13 cellular contexts compared by ENCODE assay signal in the genomic region with DNA sequence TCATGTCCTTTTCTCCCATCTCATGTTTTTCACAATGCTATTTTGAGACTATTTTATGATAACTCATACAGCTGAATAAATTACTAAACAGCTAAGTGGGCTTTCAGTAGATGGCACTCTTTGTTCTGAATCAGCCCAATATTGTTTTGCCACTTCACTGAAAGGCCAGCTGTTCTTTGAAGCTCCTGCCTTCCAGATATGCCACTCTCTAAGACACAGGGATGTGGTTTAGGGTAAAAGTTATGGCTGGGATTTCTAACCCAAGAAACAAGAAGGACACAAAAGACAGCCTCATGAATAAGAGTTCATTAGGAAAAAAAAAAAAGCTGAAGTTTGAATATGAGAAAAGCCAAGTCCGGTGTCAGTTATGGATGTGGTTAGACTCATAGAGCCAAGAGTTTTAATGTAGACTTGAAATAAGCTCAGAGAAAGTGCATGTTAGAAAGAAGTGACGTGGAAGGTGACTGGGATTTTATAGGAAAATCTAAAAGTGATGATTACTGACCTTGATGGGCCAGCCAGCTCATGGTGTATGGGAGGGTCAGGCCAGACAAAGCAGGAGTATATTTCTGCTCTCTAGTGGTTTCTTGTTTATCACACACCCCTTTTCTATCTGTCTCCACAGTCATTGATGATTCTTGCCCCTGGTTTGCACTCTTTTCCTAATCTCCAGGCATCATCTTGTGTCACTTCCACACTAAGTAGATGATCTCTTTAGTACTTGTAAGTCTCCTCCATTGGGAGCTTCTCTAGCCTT.
DNase-seq lines count a peak whose midpoint lies in the region; ATAC-seq and TF ChIP-seq lines count a peak whose summit lies in the region.
"Had no signal": no experiment of that assay in that cellular context is flagged by ENCODE, and none has a peak within 500 bp of the region (broad histone marks: within the 10 kb centered on the region; RNA-seq: fewer than 3 reads in every experiment).

No MANE protein-coding gene starts in this region.

- H2AK5ac ChIP-seq in trophoblast cell (ENCODE audit: low read length): no peak overlapping the region

- TF ChIP-seq CTCF in 22Rv1 (IDR thresholded peaks at IDR 0.05) (0 out of 2 replicates have a peak, but pooled peaks have one; percentile 6), foreskin keratinocyte (conservative IDR thresholded peaks at IDR 0.05) (peak; percentile 59), spleen (IDR thresholded peaks at IDR 0.05 in 8 of 11, conservative IDR thresholded peaks at IDR 0.05 in 3 of 11) (no peak)

- H3K36me3 ChIP-seq in trophoblast cell (ENCODE audit: control insufficient read depth in 1 of 2, insufficient read depth in 2 of 2, low read length in 2 of 2) (no peaks in the 10 kb centered on the region), spleen (no peaks in the 10 kb centered on the region)

- H3K79me2 ChIP-seq in trophoblast cell (ENCODE audit: control insufficient read depth, insufficient read depth, low read length, poor library complexity): no peaks in the 10 kb centered on the region

- no peak overlapping the region for H3K4me2 ChIP-seq in trophoblast cell (ENCODE audit: low read length)

- ATAC-seq in SK-N-SH treated with all-trans-retinoic acid at 6 μM for 48 hours (peak; percentile 80), foreskin keratinocyte (no peak), GM19023 (IDR thresholded peaks at IDR 0.05; ENCODE audit: unreplicated experiment) (no peak)
- ATAC-seq: natural killer cell had no signal

- H3K9me3 ChIP-seq in trophoblast cell (ENCODE audit: insufficient read depth, low read depth, low read length) (no peaks in the 10 kb centered on the region), spleen (peaks cover 0 to 4% (median 0%) of the 10 kb centered on the region in 8 donors)

- H3K4me3 ChIP-seq in trophoblast cell (ENCODE audit: low read depth, low read length): no peak overlapping the region
- H3K4me3 ChIP-seq in spleen: no peak overlapping the region

- H3K4me1 ChIP-seq in foreskin keratinocyte (no peaks in the 10 kb centered on the region), trophoblast cell (ENCODE audit: control insufficient read depth in 1 of 2, insufficient read depth in 2 of 2, low read length in 2 of 2) (no peaks in the 10 kb centered on the region), spleen (no peaks in the 10 kb centered on the region)

- H4K8ac ChIP-seq in trophoblast cell (ENCODE audit: low read depth, low read length): no peak overlapping the region

- no peak overlapping the region for H3K18ac ChIP-seq in trophoblast cell (ENCODE audit: low read length)

- H3K4ac ChIP-seq in trophoblast cell (ENCODE audit: low read depth, low read length): no peak overlapping the region

- no peaks in the 10 kb centered on the region for H3K79me1 ChIP-seq in trophoblast cell (ENCODE audit: low read length)

- H3K27me3 ChIP-seq in foreskin keratinocyte (peaks cover 7% of the 10 kb centered on the region), trophoblast cell (ENCODE audit: insufficient read depth, low read length) (no peaks in the 10 kb centered on the region), spleen (replicated peaks in 1 of 7) (no peaks in the 10 kb centered on the region)

- no peak overlapping the region for H2AFZ ChIP-seq in trophoblast cell (ENCODE audit: insufficient read depth, low read length, poor library complexity)

- no peak for TF ChIP-seq POLR2A in spleen (IDR thresholded peaks at IDR 0.05)

- DNase-seq in EH (ENCODE audit: low read depth) (peak; percentile 54), foreskin keratinocyte (peak in 1 of 2 donors; percentile 20), trophoblast cell (no peak), ureter (ENCODE audit: low spot score) (no peak), spleen (no peak)
- DNase-seq: activated naive CD4-positive, alpha-beta T cell treated with Interleukin-2 at 50 U/mL for 16 hours; DMS79 treated with DMSO at 0.1 percent for 48 hours; glutamatergic neuron; MV-4-11; natural killer cell had no signal

- intact Hi-C loops in spleen (cut with DNase I; ENCODE audit: low total_unique reads): no loop called here

- H4K12ac ChIP-seq in trophoblast cell (ENCODE audit: low read depth, low read length): no peak overlapping the region

- no peak overlapping the region for H2BK5ac ChIP-seq in trophoblast cell (ENCODE audit: low read depth, low read length, poor library complexity)

- H3K9ac ChIP-seq in trophoblast cell (ENCODE audit: low read length): no peak overlapping the region

- no CpG with 5 or more reads among the region's 2 CpGs for WGBS in trophoblast cell (ENCODE audit: extremely low coverage, insufficient coverage, insufficient read length)
- 68 to 88% (median 71%) methylated on average over 2 of the region's 2 CpGs for WGBS in spleen, 5 donors

- H2BK120ac ChIP-seq in trophoblast cell (ENCODE audit: insufficient read depth, low read length, poor library complexity): no peak overlapping the region

- H3K27ac ChIP-seq in 22Rv1: no peak overlapping the region
- H3K27ac ChIP-seq in foreskin keratinocyte: no peak overlapping the region
- no peak overlapping the region for H3K27ac ChIP-seq in trophoblast cell (ENCODE audit: low read depth, low read length)
- H3K27ac ChIP-seq in spleen: no peak overlapping the region

- H2BK12ac ChIP-seq in trophoblast cell (ENCODE audit: low read length): no peak overlapping the region

- no peak overlapping the region for H4K91ac ChIP-seq in trophoblast cell (ENCODE audit: low read depth, low read length)

- H3K14ac ChIP-seq in trophoblast cell (ENCODE audit: low read length): no peak overlapping the region

- no peak overlapping the region for H3K23ac ChIP-seq in trophoblast cell (ENCODE audit: low read length)

TF ChIP-seq in SK-N-SH treated with all-trans-retinoic acid at 6 μM for 48 hours, 23 proteins besides CTCF, POLR2A, EP300 and RAD21:
- TF ChIP-seq ESRRG (CRISPR knock-in tag; IDR thresholded peaks at IDR 0.05) (no peak), OSR1 (CRISPR knock-in tag; IDR thresholded peaks at IDR 0.05) (no peak), ZC3H10 (CRISPR knock-in tag; IDR thresholded peaks at IDR 0.05) (no peak), CSDC2 (CRISPR knock-in tag; IDR thresholded peaks at IDR 0.05) (no peak)
- TF ChIP-seq, protein P1, sequence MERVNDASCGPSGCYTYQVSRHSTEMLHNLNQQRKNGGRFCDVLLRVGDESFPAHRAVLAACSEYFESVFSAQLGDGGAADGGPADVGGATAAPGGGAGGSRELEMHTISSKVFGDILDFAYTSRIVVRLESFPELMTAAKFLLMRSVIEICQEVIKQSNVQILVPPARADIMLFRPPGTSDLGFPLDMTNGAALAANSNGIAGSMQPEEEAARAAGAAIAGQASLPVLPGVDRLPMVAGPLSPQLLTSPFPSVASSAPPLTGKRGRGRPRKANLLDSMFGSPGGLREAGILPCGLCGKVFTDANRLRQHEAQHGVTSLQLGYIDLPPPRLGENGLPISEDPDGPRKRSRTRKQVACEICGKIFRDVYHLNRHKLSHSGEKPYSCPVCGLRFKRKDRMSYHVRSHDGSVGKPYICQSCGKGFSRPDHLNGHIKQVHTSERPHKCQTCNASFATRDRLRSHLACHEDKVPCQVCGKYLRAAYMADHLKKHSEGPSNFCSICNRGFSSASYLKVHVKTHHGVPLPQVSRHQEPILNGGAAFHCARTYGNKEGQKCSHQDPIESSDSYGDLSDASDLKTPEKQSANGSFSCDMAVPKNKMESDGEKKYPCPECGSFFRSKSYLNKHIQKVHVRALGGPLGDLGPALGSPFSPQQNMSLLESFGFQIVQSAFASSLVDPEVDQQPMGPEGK (CRISPR knock-in tag; IDR thresholded peaks at IDR 0.05; ENCODE audit: borderline replicate concordance): no peak

Comparison
In these comparisons a context has a peak if more than half of its experiments do, and no peak if none do; other contexts are left out.
1. CTCF ChIP-seq: peak in 22Rv1 (single experiment) and foreskin keratinocyte (single experiment); none in spleen (0 of 11).